In genomic region chr19:58473775-58474174, GRCh38 we compare ENCODE assay signal across 15 cellular contexts. TPM values are rescaled to one million over a fixed set of nuclear protein-coding genes. Genes with fewer than 3 reads are reported as not detected.
DNase-seq lines count a peak whose midpoint lies in the region; ATAC-seq and TF ChIP-seq lines count a peak whose summit lies in the region.
"Had no signal": no experiment of that assay in that cellular context is flagged by ENCODE, and none has a peak within 500 bp of the region (broad histone marks: within the 10 kb centered on the region; RNA-seq: fewer than 3 reads in every experiment).

No MANE protein-coding gene starts in this region.

- peak overlapping the region; percentile 6 for H3K4me3 Mint-ChIP-seq in activated naive CD8-positive, alpha-beta T cell treated with anti-CD3 and anti-CD28 coated beads, Interleukin-2, amount 10 ng/mL, durations not matched to agents 7 days and 5 days
- H3K4me3 Mint-ChIP-seq in naive thymus-derived CD8-positive, alpha-beta T cell: peak overlapping the region in 5 of 10 donors; percentile 24 to 65 (median 50)

- H3K9ac ChIP-seq in BLaER1 treated with 17β-estradiol and CSF1 and Interleukin-3, amounts not matched to agents 10 nM and 100 nM: peak overlapping the region in 6 of 11 experiments; percentile 74 to 90 (median 84); a peak in 4 of 22 replicates

- H3K36me3 Mint-ChIP-seq in activated naive CD8-positive, alpha-beta T cell treated with anti-CD3 and anti-CD28 coated beads, Interleukin-2, amount 10 ng/mL, durations not matched to agents 7 days and 5 days: no peaks in the 10 kb centered on the region
- peaks cover 0 to 25% (median 3%) of the 10 kb centered on the region in 3 donors for H3K36me3 Mint-ChIP-seq in naive thymus-derived CD8-positive, alpha-beta T cell

- no peak for ATAC-seq in GM18505 (IDR thresholded peaks at IDR 0.05; ENCODE audit: unreplicated experiment)
- ATAC-seq in activated naive CD8-positive, alpha-beta T cell treated with anti-CD3 and anti-CD28 coated beads, Interleukin-2, amount 10 ng/mL, durations not matched to agents 7 days and 5 days (ENCODE audit: low read depth): no peak
- no peak for ATAC-seq in naive thymus-derived CD8-positive, alpha-beta T cell
- ATAC-seq: mucosa of descending colon had no signal

- H3K36me3 ChIP-seq in BLaER1 treated with 17β-estradiol and CSF1 and Interleukin-3, amounts not matched to agents 10 nM and 100 nM: peaks cover 36 to 53% (median 42%) of the 10 kb centered on the region in 11 experiments

- peak overlapping the region in 1 of 10 experiments; percentile 16; a peak in 1 of 20 replicates for H3K4me3 ChIP-seq in BLaER1 treated with 17β-estradiol and CSF1 and Interleukin-3, amounts not matched to agents 10 nM and 100 nM
- H3K4me3 ChIP-seq: left ventricle myocardium inferior, mucosa of descending colon, right atrium auricular region had no signal

- no peaks in the 10 kb centered on the region for H3K27me3 ChIP-seq in BLaER1 treated with 17β-estradiol and CSF1 and Interleukin-3, amounts not matched to agents 10 nM and 100 nM
- H3K27me3 ChIP-seq: right atrium auricular region had no signal

- no peaks in the 10 kb centered on the region for H3K9me3 ChIP-seq in BLaER1 treated with 17β-estradiol and CSF1 and Interleukin-3, amounts not matched to agents 10 nM and 100 nM (replicated peaks in 1 of 11)
- H3K9me3 ChIP-seq: left ventricle myocardium inferior, mucosa of descending colon, right atrium auricular region had no signal

- peak; percentile 7 for TF ChIP-seq POLR2A in GM18505 (IDR thresholded peaks at IDR 0.05; ENCODE audit: borderline replicate concordance, extremely low read depth, insufficient read depth, insufficient read length)

- no peak overlapping the region for H3K27ac ChIP-seq in BLaER1 treated with 17β-estradiol and CSF1 and Interleukin-3, amounts not matched to agents 10 nM and 100 nM
- H3K27ac ChIP-seq: left ventricle myocardium inferior, right atrium auricular region had no signal

- peaks cover 0 to 52% (median 30%) of the 10 kb centered on the region in 11 experiments; a peak in 17 of 22 replicates for H4K20me1 ChIP-seq in BLaER1 treated with 17β-estradiol and CSF1 and Interleukin-3, amounts not matched to agents 10 nM and 100 nM

- no peak for DNase-seq in activated naive CD8-positive, alpha-beta T cell treated with anti-CD3 and anti-CD28 coated beads, Interleukin-2, amount 10 ng/mL, durations not matched to agents 7 days and 5 days
- no peak for DNase-seq in naive thymus-derived CD8-positive, alpha-beta T cell
- no peak for DNase-seq in NCI-H2107 (lab: John Stamatoyannopoulos, UW)
- DNase-seq in islet precursor cell: no peak
- no peak for DNase-seq in G401 (ENCODE audit: low spot score)
- DNase-seq: activated gamma-delta T cell; left ventricle myocardium inferior; mucosa of descending colon; NCI-H526 treated with DMSO at 0.1 percent for 48 hours; SHP77 treated with DMSO at 0.1 percent for 48 hours; stimulated activated CD4-positive, alpha-beta T cell treated with anti-CD3 and anti-CD28 coated beads, Interleukin-12 subunit alpha, Interleukin-12 subunit beta, amount 100 ng/mL, for 4 hours had no signal

- POLR2A ChIA-PET in activated naive CD8-positive, alpha-beta T cell treated with anti-CD3 and anti-CD28 coated beads, Interleukin-2, amount 10 ng/mL, durations not matched to agents 7 days and 5 days (lab: Charles Lee): interaction anchor here (1.4 kb wide), 1 partner anchor 40 kb away, joined by 3 read pairs; no protein-coding TSS in a partner anchor
- POLR2A ChIA-PET in naive thymus-derived CD8-positive, alpha-beta T cell (lab: Charles Lee): no interaction called here

- in situ Hi-C loops in G401 (cut with HindIII; ENCODE audit: low sequenced_read_pairs): no loop called here

- peak overlapping the region; percentile 89 to 98 (median 95); a peak in 21 of 22 replicates for H3K4me2 ChIP-seq in BLaER1 treated with 17β-estradiol and CSF1 and Interleukin-3, amounts not matched to agents 10 nM and 100 nM

- no peak overlapping the region for H3K27ac Mint-ChIP-seq in activated naive CD8-positive, alpha-beta T cell treated with anti-CD3 and anti-CD28 coated beads, Interleukin-2, amount 10 ng/mL, durations not matched to agents 7 days and 5 days
- H3K27ac Mint-ChIP-seq in naive thymus-derived CD8-positive, alpha-beta T cell: peak overlapping the region in 8 of 10 donors; percentile 38 to 100 (median 97)

- H3K27me3 Mint-ChIP-seq in activated naive CD8-positive, alpha-beta T cell treated with anti-CD3 and anti-CD28 coated beads, Interleukin-2, amount 10 ng/mL, durations not matched to agents 7 days and 5 days: no peaks in the 10 kb centered on the region
- H3K27me3 Mint-ChIP-seq in naive thymus-derived CD8-positive, alpha-beta T cell: no peaks in the 10 kb centered on the region

- peaks cover 20% of the 10 kb centered on the region for H3K4me1 Mint-ChIP-seq in activated naive CD8-positive, alpha-beta T cell treated with anti-CD3 and anti-CD28 coated beads, Interleukin-2, amount 10 ng/mL, durations not matched to agents 7 days and 5 days
- H3K4me1 Mint-ChIP-seq in naive thymus-derived CD8-positive, alpha-beta T cell: peaks cover 7 to 29% (median 15%) of the 10 kb centered on the region in 4 donors

- H3K9me3 Mint-ChIP-seq in activated naive CD8-positive, alpha-beta T cell treated with anti-CD3 and anti-CD28 coated beads, Interleukin-2, amount 10 ng/mL, durations not matched to agents 7 days and 5 days: no peaks in the 10 kb centered on the region
- no peaks in the 10 kb centered on the region for H3K9me3 Mint-ChIP-seq in naive thymus-derived CD8-positive, alpha-beta T cell

- peaks cover 37 to 51% (median 43%) of the 10 kb centered on the region in 10 experiments for H3K4me1 ChIP-seq in BLaER1 treated with 17β-estradiol and CSF1 and Interleukin-3, amounts not matched to agents 10 nM and 100 nM

RNA-seq across cellular contexts. Expression of gene ZNF446, which starts 2.4 kb away (rescaled TPM):
- 10 to 100 TPM; 10.9 TPM for total RNA-seq in activated naive CD8-positive, alpha-beta T cell treated with anti-CD3 and anti-CD28 coated beads, Interleukin-2, amount 10 ng/mL, durations not matched to agents 7 days and 5 days
- total RNA-seq in naive thymus-derived CD8-positive, alpha-beta T cell: 10 to 100 TPM; 18.7 to 20.4 TPM
- polyA plus RNA-seq in naive thymus-derived CD8-positive, alpha-beta T cell: 1 to 10 TPM; 1.6 to 2.7 (median 2.4) TPM
- total RNA-seq in G401 (2014; rRNA removed; shearing (Covaris generic)): 12.8 and 22.3 TPM in 2 replicates

RNA-seq across cellular contexts. Expression of gene ZNF324, which starts 6.9 kb away (rescaled TPM):
- total RNA-seq in activated naive CD8-positive, alpha-beta T cell treated with anti-CD3 and anti-CD28 coated beads, Interleukin-2, amount 10 ng/mL, durations not matched to agents 7 days and 5 days: 10 to 100 TPM; 18.0 to 18.5 TPM
- total RNA-seq in naive thymus-derived CD8-positive, alpha-beta T cell: 10 to 100 TPM; 24.8 to 28.0 TPM
- 10 to 100 TPM in 2 of 3 donors, 1 to 10 TPM in 1; 8.3 to 16.2 (median 12.8) TPM for polyA plus RNA-seq in naive thymus-derived CD8-positive, alpha-beta T cell
- 10.8 and 11.6 TPM in 2 replicates for total RNA-seq in G401 (2014; rRNA removed; shearing (Covaris generic))

RNA-seq across cellular contexts. Expression of gene ZNF324B, which starts 22.4 kb away (rescaled TPM):
- total RNA-seq in activated naive CD8-positive, alpha-beta T cell treated with anti-CD3 and anti-CD28 coated beads, Interleukin-2, amount 10 ng/mL, durations not matched to agents 7 days and 5 days: 10 to 100 TPM; 11.6 to 13.9 TPM
- total RNA-seq in naive thymus-derived CD8-positive, alpha-beta T cell: 10 to 100 TPM; 11.4 to 12.9 TPM
- 1 to 10 TPM; 1.4 to 2.6 (median 1.8) TPM for polyA plus RNA-seq in naive thymus-derived CD8-positive, alpha-beta T cell
- 8.1 and 11.0 TPM in 2 replicates for total RNA-seq in G401 (2014; rRNA removed; shearing (Covaris generic))

RNA-seq across cellular contexts. Expression of gene ZNF132, which starts 33.8 kb away (rescaled TPM):
- 1 to 10 TPM; 7.3 to 7.4 TPM for total RNA-seq in activated naive CD8-positive, alpha-beta T cell treated with anti-CD3 and anti-CD28 coated beads, Interleukin-2, amount 10 ng/mL, durations not matched to agents 7 days and 5 days
- 10 to 100 TPM in 1 of 2 experiments, 1 to 10 TPM in 1; 10.0 to 10.6 TPM for total RNA-seq in naive thymus-derived CD8-positive, alpha-beta T cell
- 1 to 10 TPM; 1.0 to 3.1 (median 2.0) TPM for polyA plus RNA-seq in naive thymus-derived CD8-positive, alpha-beta T cell
- not detected in 2 replicates for total RNA-seq in G401 (2014; rRNA removed; shearing (Covaris generic))
- total RNA-seq: OCI-LY7 had no signal

RNA-seq across cellular contexts. Expression of gene SLC27A5, which starts 38.0 kb away (rescaled TPM):
- total RNA-seq in activated naive CD8-positive, alpha-beta T cell treated with anti-CD3 and anti-CD28 coated beads, Interleukin-2, amount 10 ng/mL, durations not matched to agents 7 days and 5 days: 10 to 100 TPM; 13.7 to 15.4 TPM
- 10 to 100 TPM; 16.6 to 19.9 TPM for total RNA-seq in naive thymus-derived CD8-positive, alpha-beta T cell
- polyA plus RNA-seq in naive thymus-derived CD8-positive, alpha-beta T cell: 10 to 100 TPM; 24.5 to 39.2 (median 31.1) TPM
- 12.0 and 28.6 TPM in 2 replicates for total RNA-seq in G401 (2014; rRNA removed; shearing (Covaris generic))
